ENCODE assay signal across 20 cellular contexts in the genomic region with DNA sequence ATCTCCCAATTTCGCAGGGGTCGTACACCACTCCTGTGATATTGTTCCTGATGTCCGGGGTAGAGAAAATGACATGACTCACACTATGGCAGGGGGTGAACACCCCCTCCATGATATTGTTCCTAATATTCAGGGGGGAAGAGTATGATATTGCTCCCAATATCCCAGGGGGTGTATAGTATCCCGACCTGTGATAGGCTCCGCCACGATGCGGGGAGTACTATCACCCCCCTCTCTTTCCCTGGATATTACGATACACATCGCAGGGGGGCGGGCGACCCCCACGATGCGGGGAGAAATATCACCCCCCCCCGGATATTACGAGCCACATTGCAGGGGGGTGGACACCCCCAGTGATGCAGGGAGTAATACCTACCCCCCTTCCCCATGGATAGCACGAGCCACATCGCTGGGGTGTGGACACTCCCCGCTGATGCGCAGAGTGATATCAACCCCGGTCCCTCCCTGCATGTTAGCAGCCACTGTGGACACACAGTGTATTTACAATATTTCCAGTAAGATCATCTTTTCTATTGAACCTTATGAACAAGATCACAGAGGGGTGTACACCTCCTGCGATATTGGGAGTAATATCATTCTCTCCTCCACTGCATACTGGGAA. TPM values are rescaled to one million over a fixed set of nuclear protein-coding genes. Genes with fewer than 3 reads are reported as not detected.
DNase-seq lines count a peak whose midpoint lies in the region; ATAC-seq and TF ChIP-seq lines count a peak whose summit lies in the region.
"Had no signal": no experiment of that assay in that cellular context is flagged by ENCODE, and none has a peak within 500 bp of the region (broad histone marks: within the 10 kb centered on the region; RNA-seq: fewer than 3 reads in every experiment).

No MANE protein-coding gene starts in this region.

- no peaks in the 10 kb centered on the region for H3K36me3 Mint-ChIP-seq in activated naive CD4-positive, alpha-beta T cell treated with anti-CD3 and anti-CD28 coated beads, Interleukin-2, amount 50 U/mL, for 24 hours

- no peak for DNase-seq in activated naive CD4-positive, alpha-beta T cell (lab: John Stamatoyannopoulos, UW)
- DNase-seq in Panc1 (ENCODE audit: low read depth, low spot score) (no peak), spleen (peak; percentile 39), NCI-H524 (lab: John Stamatoyannopoulos, UW) (no peak)
- no peak for DNase-seq in stimulated activated CD4-positive, alpha-beta T cell treated with anti-CD3 and anti-CD28 coated beads, Interleukin-2, amount 100 ng/mL, for 48 hours
- DNase-seq: BE2C, DMS53, GDM1, Kasumi-1, NCI-H1092, NCI-H1436, NCI-H187 treated with DMSO at 0.1 percent for 48 hours, NCI-H510A, NCI-H774, Peyer's patch had no signal

- peaks cover 24% of the 10 kb centered on the region for H3K27me3 Mint-ChIP-seq in activated naive CD4-positive, alpha-beta T cell treated with anti-CD3 and anti-CD28 coated beads, Interleukin-2, amount 50 U/mL, for 24 hours

- H3K9me3 ChIP-seq in HEK293 (ENCODE audit: control insufficient read depth, insufficient read depth, low read depth, low read length), result no peaks in the 10 kb centered on the region
- H3K9me3 ChIP-seq in Panc1 (ENCODE audit: control insufficient read depth, insufficient read depth, low read depth, low read length), result no peaks in the 10 kb centered on the region
- H3K9me3 ChIP-seq in spleen, result no peaks in the 10 kb centered on the region
- H3K9me3 ChIP-seq: BE2C, Peyer's patch had no signal

- in situ Hi-C loops in Panc1 (cut with HindIII; ENCODE audit: low pct_unique_long_range_greater_than_20kb, low sequenced_read_pairs), result no loop called here

- H3K27ac ChIP-seq in HEK293 (ENCODE audit: extremely low read depth, low read depth, low read length) (no peak overlapping the region), Panc1 (ENCODE audit: low read length) (no peak overlapping the region), spleen (no peak overlapping the region)
- H3K27ac ChIP-seq: Peyer's patch had no signal

- H3K9me3 Mint-ChIP-seq in activated naive CD4-positive, alpha-beta T cell treated with anti-CD3 and anti-CD28 coated beads, Interleukin-2, amount 50 U/mL, for 24 hours, result no peaks in the 10 kb centered on the region

- TF ChIP-seq CTCF in HEK293 (tag by site-specific recombination; IDR thresholded peaks at IDR 0.05), result no peak
- no peak for TF ChIP-seq CTCF in Panc1 (IDR thresholded peaks at IDR 0.05)
- no peak for TF ChIP-seq CTCF in spleen (IDR thresholded peaks at IDR 0.05 in 8 of 11, conservative IDR thresholded peaks at IDR 0.05 in 3 of 11)

- intact Hi-C loops in Panc1 (cut with micrococcal nuclease; ENCODE audit: unreplicated experiment) (no loop called here), spleen (cut with DNase I; ENCODE audit: low total_unique reads) (no loop called here)

- POLR2A ChIA-PET in HEK293 (lab: Yijun Ruan, JAX), result no interaction called here
- POLR2A ChIA-PET in Panc1 (lab: Charles Lee), result no interaction called here

- 86 to 89% (median 88%) methylated on average over 21 of the region's 21 CpGs for WGBS in spleen, 5 donors

- H3K36me3 ChIP-seq in HEK293 (ENCODE audit: control insufficient read depth in 2 of 2, insufficient read depth in 1 of 2, low read length in 2 of 2) (no peaks in the 10 kb centered on the region), Panc1 (ENCODE audit: control insufficient read depth, insufficient read depth, low read length) (no peaks in the 10 kb centered on the region), spleen (no peaks in the 10 kb centered on the region)
- H3K36me3 ChIP-seq: BE2C, Peyer's patch had no signal

- no TSS peak for BruUV-seq in Panc1 (replicated peaks; lab: Mats Ljungman, UMichigan)

- no peak for TF ChIP-seq POLR2A in spleen (IDR thresholded peaks at IDR 0.05)

- no peaks in the 10 kb centered on the region for H3K4me1 ChIP-seq in HEK293 (ENCODE audit: control insufficient read depth, insufficient read depth, low read length)
- H3K4me1 ChIP-seq in Panc1 (ENCODE audit: control insufficient read depth, insufficient read depth, low read length), result no peaks in the 10 kb centered on the region; the same call in 1 of the 2 replicates
- H3K4me1 ChIP-seq in spleen, result no peaks in the 10 kb centered on the region
- H3K4me1 ChIP-seq: BE2C, Peyer's patch had no signal

- no peaks in the 10 kb centered on the region for H3K4me1 Mint-ChIP-seq in activated naive CD4-positive, alpha-beta T cell treated with anti-CD3 and anti-CD28 coated beads, Interleukin-2, amount 50 U/mL, for 24 hours

- CTCF ChIA-PET in HEK293 (lab: Yijun Ruan, JAX), result interaction anchor here (1.0 kb wide), 1 partner anchor 71 kb away, joined by 3 read pairs; no protein-coding TSS in a partner anchor
- CTCF ChIA-PET in Panc1 (lab: Charles Lee), result interaction anchor here (0.6 kb wide), 1 partner anchor 463 kb away, joined by 3 read pairs; no protein-coding TSS in a partner anchor

- H3K27ac Mint-ChIP-seq in activated naive CD4-positive, alpha-beta T cell treated with anti-CD3 and anti-CD28 coated beads, Interleukin-2, amount 50 U/mL, for 24 hours, result peak overlapping the region; percentile 14

- ATAC-seq in Panc1, result 0 out of 2 replicates have a peak, but pooled peaks have one; percentile 63
- ATAC-seq in GM19395 (IDR thresholded peaks at IDR 0.05; ENCODE audit: unreplicated experiment), result no peak

- H3K27me3 ChIP-seq in Panc1 (ENCODE audit: control insufficient read depth, insufficient read depth, low read length) (peaks cover 15% of the 10 kb centered on the region), spleen (replicated peaks in 1 of 7) (peaks cover 0 to 30% (median 0%) of the 10 kb centered on the region in 7 donors)
- H3K27me3 ChIP-seq: Peyer's patch had no signal

- H3K4me3 Mint-ChIP-seq in activated naive CD4-positive, alpha-beta T cell treated with anti-CD3 and anti-CD28 coated beads, Interleukin-2, amount 50 U/mL, for 24 hours, result no peak overlapping the region

- H3K4me3 ChIP-seq in HEK293 (ENCODE audit: low read depth, low read length) (no peak overlapping the region), Panc1 (ENCODE audit: low read depth in 2 of 2, low read length in 2 of 2) (no peak overlapping the region), spleen (no peak overlapping the region)
- H3K4me3 ChIP-seq: Peyer's patch had no signal

TF ChIP-seq in HEK293, 187 proteins besides CTCF, POLR2A, EP300 and RAD21:
- TF ChIP-seq ZNF146 (tag by site-specific recombination; IDR thresholded peaks at IDR 0.05), result no peak
- no peak for TF ChIP-seq ZNF785 (tag by site-specific recombination; IDR thresholded peaks at IDR 0.05)
- TF ChIP-seq GLIS2 (tag by site-specific recombination; IDR thresholded peaks at IDR 0.05), result 0 out of 2 replicates have a peak, but pooled peaks have one; percentile 22

RNA-seq across cellular contexts. Expression of a gene that starts 17.7 kb away (rescaled TPM):
- total RNA-seq in Panc1 (2021; ENCODE audit: unreplicated experiment) (not detected), spleen (1 to 10 TPM in 6 of 7 donors, under 1 TPM in 1; 0.64 to 8.1 (median 4.9) TPM)
- polyA plus RNA-seq in Panc1 (2012; ENCODE audit: insufficient read length), result not detected
- polyA plus RNA-seq in spleen, result 1 to 10 TPM in 2 of 3 donors, under 1 TPM in 1; 0.85 to 1.7 (median 1.1) TPM
- total RNA-seq: H4, MCF 10A had no signal

RNA-seq across cellular contexts. Expression of a gene that starts 27.4 kb away (rescaled TPM):
- total RNA-seq in Panc1 (2021; ENCODE audit: unreplicated experiment) (64.9 TPM), spleen (10 to 100 TPM; 23.5 to 40.1 (median 32.3) TPM)
- 104 TPM for polyA plus RNA-seq in Panc1 (2012; ENCODE audit: insufficient read length)
- polyA plus RNA-seq in spleen, result 10 to 100 TPM; 32.0 to 81.1 (median 35.3) TPM

RNA-seq across cellular contexts. Expression of a gene that starts 45.9 kb away (rescaled TPM):
- total RNA-seq in Panc1 (2021; ENCODE audit: unreplicated experiment) (2.0 TPM), spleen (100 to 1,000 TPM in 1 of 7 donors, 10 to 100 TPM in 6; 12.0 to 113 (median 58.4) TPM)
- polyA plus RNA-seq in Panc1 (2012; ENCODE audit: insufficient read length), result 5.5 TPM
- 10 to 100 TPM; 11.8 to 43.5 (median 13.7) TPM for polyA plus RNA-seq in spleen
